ENCODE assay signal across 18 cellular contexts in the genomic region with DNA sequence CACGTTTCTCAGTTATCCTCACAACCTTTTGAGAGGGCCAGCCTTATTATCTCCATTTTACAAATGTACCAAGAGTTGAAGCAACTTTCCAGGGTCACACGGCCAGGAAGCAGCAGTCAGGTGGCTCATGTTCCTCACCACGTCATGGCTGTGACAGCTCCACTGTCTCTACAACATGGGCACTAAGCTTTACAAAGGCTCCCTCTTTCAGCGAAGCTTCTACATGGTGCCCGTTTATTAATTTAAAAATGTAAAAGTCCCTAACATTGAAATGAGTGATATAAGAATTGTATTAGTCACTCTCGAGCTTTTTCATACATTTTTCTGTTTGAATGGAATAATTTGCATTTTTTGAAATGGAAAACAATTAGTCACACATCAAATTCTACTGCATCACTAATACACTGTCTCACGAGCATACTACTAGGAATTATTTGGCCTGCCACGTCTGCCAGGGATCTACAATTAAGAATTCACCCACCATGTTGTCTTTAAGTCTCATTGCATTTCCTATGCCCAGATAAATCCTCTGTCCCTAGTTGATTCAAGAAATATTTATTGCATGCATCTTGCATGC. TPM values are rescaled to one million over a fixed set of nuclear protein-coding genes. Genes with fewer than 3 reads are reported as not detected.
DNase-seq lines count a peak whose midpoint lies in the region; ATAC-seq, FAIRE-seq and TF ChIP-seq lines count a peak whose summit lies in the region.
"Had no signal": no experiment of that assay in that cellular context is flagged by ENCODE, and none has a peak within 500 bp of the region (broad histone marks: within the 10 kb centered on the region; RNA-seq: fewer than 3 reads in every experiment).

No MANE protein-coding gene starts in this region.

- peak; percentile 49 for DNase-seq in activated CD4-positive, alpha-beta memory T cell treated with anti-CD3 and anti-CD28 coated beads for 36 hours
- no peak for DNase-seq in activated CD4-positive, alpha-beta memory T cell treated with anti-CD3 and anti-CD28 coated beads, Interleukin-2, amount 10 ng/mL, durations not matched to agents 7 days and 5 days
- DNase-seq in stimulated activated CD4-positive, alpha-beta T cell treated with anti-CD3 and anti-CD28 coated beads, Interleukin-15, amount 100 ng/mL, for 24 hours: peak; percentile 28
- DNase-seq in stimulated activated CD4-positive, alpha-beta T cell treated with anti-CD3 and anti-CD28 coated beads, Interleukin-1b, Interleukin-23, amount 100 ng/mL, for 48 hours: no peak
- no peak for DNase-seq in K562 (ENCODE audit: extremely low read depth in 1 of 4, low spot score in 3 of 4)
- DNase-seq in GOT3 (lab: John Stamatoyannopoulos, UW): no peak
- DNase-seq: Caco-2; CD4-positive, alpha-beta T cell; GDM1; NCI-H1105 treated with DMSO at 0.1 percent for 48 hours; NCI-H1694; OCI-M1; SHP77 treated with DMSO at 0.1 percent for 48 hours had no signal

- H3K27me3 ChIP-seq in OCI-LY1 (ENCODE audit: insufficient read depth, low read length) (no peaks in the 10 kb centered on the region), K562 (ENCODE audit: control insufficient read depth in 2 of 2, insufficient read depth in 2 of 2, low read length in 2 of 2) (no peaks in the 10 kb centered on the region)

- H3K4me1 Mint-ChIP-seq in activated CD4-positive, alpha-beta memory T cell treated with anti-CD3 and anti-CD28 coated beads for 36 hours (ENCODE audit: low read depth): peaks cover 18% of the 10 kb centered on the region
- peaks cover 15% of the 10 kb centered on the region for H3K4me1 Mint-ChIP-seq in activated CD4-positive, alpha-beta memory T cell treated with anti-CD3 and anti-CD28 coated beads, Interleukin-2, amount 10 ng/mL, durations not matched to agents 7 days and 5 days

- H3K36me3 ChIP-seq in OCI-LY1 (ENCODE audit: insufficient read depth, low read length) (no peaks in the 10 kb centered on the region), K562 (ENCODE audit: control insufficient read depth, insufficient read depth, low read length) (no peaks in the 10 kb centered on the region)

- H3K4me2 ChIP-seq in OCI-LY1 (ENCODE audit: low read length) (no peak overlapping the region), K562 (ENCODE audit: insufficient read depth, low read length) (0 out of 2 replicates have a peak overlapping the region, but pooled peaks have one; percentile 1)
- H3K4me2 ChIP-seq: A549, GM23338 had no signal

- H3K4me1 ChIP-seq in OCI-LY1 (ENCODE audit: insufficient read depth, low read length, severe bottlenecking) (peaks cover 30% of the 10 kb centered on the region), K562 (replicated peaks in 1 of 2; ENCODE audit: control insufficient read depth in 2 of 2, insufficient read depth in 2 of 2, low read length in 2 of 2) (no peaks in the 10 kb centered on the region; a peak in 2 of 5 replicates)
- H3K4me1 ChIP-seq: A549, Caco-2 had no signal

- TF ChIP-seq CTCF in OCI-LY1 (IDR thresholded peaks at IDR 0.05; ENCODE audit: low read length): no peak
- TF ChIP-seq CTCF in K562 (IDR thresholded peaks at IDR 0.05 in 2 of 3, conservative IDR thresholded peaks at IDR 0.05 in 1 of 3; ENCODE audit: insufficient read depth in 2 of 3, low read depth in 1 of 3, low read length in 3 of 3): no peak

- H3K9me2 ChIP-seq in OCI-LY1 (ENCODE audit: low read depth, low read length): no peaks in the 10 kb centered on the region

- WGBS in K562 (ENCODE audit: insufficient coverage, low coverage, missing lambda C conversion rate): 6% methylated on average over 8 of the region's 8 CpGs

- FAIRE-seq in K562 (lab: Jason Lieb, UNC): no peak
- FAIRE-seq: A549 had no signal

- no peak overlapping the region for H3K9ac ChIP-seq in OCI-LY1 (ENCODE audit: low read length)
- H3K9ac ChIP-seq in K562 (ENCODE audit: insufficient read depth in 1 of 2, low read depth in 2 of 2, low read length in 2 of 2): no peak overlapping the region; a peak in 1 of 4 replicates

- H2AFZ ChIP-seq in OCI-LY1 (ENCODE audit: low read length) (peak overlapping the region; percentile 42; the same call in 1 of the 2 replicates), K562 (ENCODE audit: low read depth, low read length) (peak overlapping the region; percentile 67)
- H2AFZ ChIP-seq: GM23338 had no signal

- no peak for TF ChIP-seq EP300 in K562 (IDR thresholded peaks at IDR 0.05; ENCODE audit: low read length)

- no TSS peak for BruUV-seq in K562 (replicated peaks; lab: Mats Ljungman, UMichigan)

- H4K20me1 ChIP-seq in OCI-LY1 (ENCODE audit: insufficient read depth, low read length): no peaks in the 10 kb centered on the region
- H4K20me1 ChIP-seq in K562 (replicated peaks; ENCODE audit: control insufficient read depth, insufficient read depth, low read length): no peaks in the 10 kb centered on the region

- no peaks in the 10 kb centered on the region for H3K36me3 Mint-ChIP-seq in activated CD4-positive, alpha-beta memory T cell treated with anti-CD3 and anti-CD28 coated beads for 36 hours
- no peaks in the 10 kb centered on the region for H3K36me3 Mint-ChIP-seq in activated CD4-positive, alpha-beta memory T cell treated with anti-CD3 and anti-CD28 coated beads, Interleukin-2, amount 10 ng/mL, durations not matched to agents 7 days and 5 days (ENCODE audit: low read depth)

- intact Hi-C loops in activated CD4-positive, alpha-beta memory T cell treated with anti-CD3 and anti-CD28 coated beads for 36 hours (cut with micrococcal nuclease): loop anchor here (1.0 kb wide), 1 partner anchor 212 kb away; no protein-coding TSS in a partner anchor
- intact Hi-C loops in K562 (cut with micrococcal nuclease): no loop called here

- H3K4me3 ChIP-seq in OCI-LY1 (ENCODE audit: low read depth, low read length, poor library complexity, severe bottlenecking) (no peak overlapping the region), K562 (no peak overlapping the region)
- H3K4me3 ChIP-seq: A549, GM23338 had no signal

- POLR2A ChIA-PET in activated CD4-positive, alpha-beta memory T cell treated with anti-CD3 and anti-CD28 coated beads for 36 hours (lab: Charles Lee): no interaction called here
- POLR2A ChIA-PET in activated CD4-positive, alpha-beta memory T cell treated with anti-CD3 and anti-CD28 coated beads, Interleukin-2, amount 10 ng/mL, durations not matched to agents 7 days and 5 days (lab: Charles Lee): no interaction called here
- POLR2A ChIA-PET in K562 (lab: Yijun Ruan, JAX): interaction anchor here (0.9 kb wide), 1 partner anchor 14 kb away, joined by 3 read pairs; no protein-coding TSS in a partner anchor

- 0 out of 2 replicates have a peak, but pooled peaks cover 2% of the 10 kb centered on the region for H3K9me3 ChIP-seq in OCI-LY1 (ENCODE audit: low read length)
- H3K9me3 ChIP-seq in K562 (replicated peaks; ENCODE audit: control insufficient read depth, insufficient read depth, low read depth, low read length): peaks cover 8% of the 10 kb centered on the region

- no peak for TF ChIP-seq RAD21 in K562 (CRISPR knock-in tag; conservative IDR thresholded peaks at IDR 0.05 in 1 of 2, IDR thresholded peaks at IDR 0.05 in 1 of 2)

- H3K27ac ChIP-seq in OCI-LY1 (ENCODE audit: low read depth, low read length, poor library complexity, severe bottlenecking) (peak overlapping the region; percentile 5), K562 (ENCODE audit: extremely low read depth, low read depth, low read length) (no peak overlapping the region)
- H3K27ac ChIP-seq: A549 had no signal

- H3K9me1 ChIP-seq in K562 (ENCODE audit: control insufficient read depth, insufficient read depth, low read length): no peaks in the 10 kb centered on the region

- peaks cover 8% of the 10 kb centered on the region for H3K9me3 Mint-ChIP-seq in activated CD4-positive, alpha-beta memory T cell treated with anti-CD3 and anti-CD28 coated beads for 36 hours
- peaks cover 6% of the 10 kb centered on the region for H3K9me3 Mint-ChIP-seq in activated CD4-positive, alpha-beta memory T cell treated with anti-CD3 and anti-CD28 coated beads, Interleukin-2, amount 10 ng/mL, durations not matched to agents 7 days and 5 days

- ATAC-seq in K562: no peak
- no peak for ATAC-seq in HG02759 (IDR thresholded peaks at IDR 0.05; ENCODE audit: unreplicated experiment)
- ATAC-seq: A549, GM23338, HCT116 had no signal

- no peaks in the 10 kb centered on the region for H3K79me2 ChIP-seq in OCI-LY1 (ENCODE audit: insufficient read depth, low read length)
- no peaks in the 10 kb centered on the region for H3K79me2 ChIP-seq in K562 (ENCODE audit: control insufficient read depth, insufficient read depth, low read length)

- no peak for TF ChIP-seq POLR2A in K562 (conservative IDR thresholded peaks at IDR 0.05)

- in situ Hi-C loops in K562 (cut with MboI): no loop called here

- H3K4me3 Mint-ChIP-seq in activated CD4-positive, alpha-beta memory T cell treated with anti-CD3 and anti-CD28 coated beads for 36 hours: peak overlapping the region; percentile 3
- H3K4me3 Mint-ChIP-seq in activated CD4-positive, alpha-beta memory T cell treated with anti-CD3 and anti-CD28 coated beads, Interleukin-2, amount 10 ng/mL, durations not matched to agents 7 days and 5 days: no peak overlapping the region
- H3K4me3 Mint-ChIP-seq: CD4-positive, alpha-beta T cell; GM23338 had no signal

- H3K27me3 Mint-ChIP-seq in activated CD4-positive, alpha-beta memory T cell treated with anti-CD3 and anti-CD28 coated beads for 36 hours: peaks cover 6% of the 10 kb centered on the region
- peaks cover 7% of the 10 kb centered on the region for H3K27me3 Mint-ChIP-seq in activated CD4-positive, alpha-beta memory T cell treated with anti-CD3 and anti-CD28 coated beads, Interleukin-2, amount 10 ng/mL, durations not matched to agents 7 days and 5 days

- H3F3A ChIP-seq in OCI-LY1 (ENCODE audit: insufficient read depth, low read length): peaks cover 6% of the 10 kb centered on the region; the same call in 1 of the 2 replicates

- peak overlapping the region; percentile 74 for H3K27ac Mint-ChIP-seq in activated CD4-positive, alpha-beta memory T cell treated with anti-CD3 and anti-CD28 coated beads for 36 hours
- no peak overlapping the region for H3K27ac Mint-ChIP-seq in activated CD4-positive, alpha-beta memory T cell treated with anti-CD3 and anti-CD28 coated beads, Interleukin-2, amount 10 ng/mL, durations not matched to agents 7 days and 5 days
- H3K27ac Mint-ChIP-seq: CD4-positive, alpha-beta T cell; GM23338 had no signal

- CTCF ChIA-PET in activated CD4-positive, alpha-beta memory T cell treated with anti-CD3 and anti-CD28 coated beads for 36 hours (lab: Charles Lee): interaction anchor here (0.7 to 1.8 kb wide), 3 partner anchors 13 to 217 kb away, joined by 3 to 7 read pairs (median 4); partner anchors contain the start of gene LIN9
- CTCF ChIA-PET in activated CD4-positive, alpha-beta memory T cell treated with anti-CD3 and anti-CD28 coated beads, Interleukin-2, amount 10 ng/mL, durations not matched to agents 7 days and 5 days (lab: Charles Lee): interaction anchor here (1.5 kb wide), 1 partner anchor 28 kb away, joined by 5 read pairs; the partner anchor contains the start of gene LIN9
- CTCF ChIA-PET in K562 (lab: Yijun Ruan, JAX; ENCODE audit: low intra/inter-chr PET ratio): no interaction called here

RNA-seq across cellular contexts. Expression of gene LIN9, which starts 28.4 kb away (rescaled TPM):
- 1 to 10 TPM; 9.5 to 9.6 TPM for total RNA-seq in activated CD4-positive, alpha-beta memory T cell treated with anti-CD3 and anti-CD28 coated beads for 36 hours
- total RNA-seq in activated CD4-positive, alpha-beta memory T cell treated with anti-CD3 and anti-CD28 coated beads, Interleukin-2, amount 10 ng/mL, durations not matched to agents 7 days and 5 days: 10 to 100 TPM; 10.4 to 11.5 TPM
- total RNA-seq in K562 (2011; cell fraction: chromatin; rRNA removed; ENCODE audit: low replicate concordance): 14.8 and 38.6 TPM in 2 replicates
- total RNA-seq in K562 (2011; cell fraction: nucleolus; rRNA removed): 8.2 and 11.1 TPM in 2 replicates
- 15.6 and 18.7 TPM in 2 replicates for total RNA-seq in K562 (2011; cell fraction: nucleoplasm; rRNA removed)
- total RNA-seq in K562 (2014; rRNA removed) (15.8 and 18.8 TPM in 2 replicates), K562 (2014; rRNA removed; fragmentation: Illumina TruSeq; extraction: Trizol) (31.4 and 37.5 TPM in 2 replicates), K562 (2015; rRNA removed; fragmentation: Illumina TruSeq; extraction: Trizol) (29.3 and 30.6 TPM in 2 replicates), K562 (2021) (18.9 and 19.4 TPM in 2 replicates)
- polyA plus RNA-seq in K562 (2011; rRNA removed) (22.9 and 33.0 TPM in 2 replicates), K562 (2014; fragmentation: Illumina TruSeq; extraction: Trizol) (21.6 and 25.3 TPM in 2 replicates), K562 (2014; fragmentation: Nextera tagmentation; extraction: Ambion mirVana) (10 to 100 TPM; 19.4 to 26.8 TPM), K562 (2014; rRNA removed) (19.6 and 25.5 TPM in 2 replicates)
- polyA plus RNA-seq in K562 (2011; cell fraction: cytosol; rRNA removed): 7.5 and 14.3 TPM in 2 replicates
- 15.2 and 19.7 TPM in 2 replicates for polyA plus RNA-seq in K562 (2011; cell fraction: nucleus; rRNA removed)
- 11.8 and 14.2 TPM in 2 replicates for polyA plus RNA-seq in K562 (2012)
- 23.7 and 24.4 TPM in 2 replicates for polyA minus RNA-seq in K562 (2011; rRNA and poly(A)+ RNA removed)
- polyA minus RNA-seq in K562 (2011; cell fraction: cytosol; rRNA and poly(A)+ RNA removed): 6.8 and 10.7 TPM in 2 replicates
- polyA minus RNA-seq in K562 (2011; cell fraction: nucleus; rRNA and poly(A)+ RNA removed): 10.4 and 18.0 TPM in 2 replicates

Comparison
In these comparisons a context has a peak if more than half of its experiments do, and no peak if none do; other contexts are left out.
1. DNase-seq: peak in activated CD4-positive, alpha-beta memory T cell treated with anti-CD3 and anti-CD28 coated beads for 36 hours (single experiment) and stimulated activated CD4-positive, alpha-beta T cell treated with anti-CD3 and anti-CD28 coated beads, Interleukin-15, amount 100 ng/mL, for 24 hours (single experiment); none in activated CD4-positive, alpha-beta memory T cell treated with anti-CD3 and anti-CD28 coated beads, Interleukin-2, amount 10 ng/mL, durations not matched to agents 7 days and 5 days (single experiment), stimulated activated CD4-positive, alpha-beta T cell treated with anti-CD3 and anti-CD28 coated beads, Interleukin-1b, Interleukin-23, amount 100 ng/mL, for 48 hours (single experiment), K562 (0 of 4) and GOT3 (single experiment).